Comparison of ENCODE assay signal across 16 cellular contexts in genomic region chr22:45192701-45193187, GRCh38. TPM values are rescaled to one million over a fixed set of nuclear protein-coding genes. Genes with fewer than 3 reads are reported as not detected.
A peak's percentile ranks its signal among the peaks of the same experiment; 100 is the strongest.
DNase-seq lines count a peak whose midpoint lies in the region; ATAC-seq, FAIRE-seq and TF ChIP-seq lines count a peak whose summit lies in the region.
"Had no signal": no experiment of that assay in that cellular context is flagged by ENCODE, and none has a peak within 500 bp of the region (broad histone marks: within the 10 kb centered on the region; RNA-seq: fewer than 3 reads in every experiment).

No MANE protein-coding gene starts in this region.

- no peak for TF ChIP-seq CTCF in GM10248 (IDR thresholded peaks at IDR 0.05; ENCODE audit: control extremely low read depth, extremely low read depth, low read depth, missing control alignments)
- TF ChIP-seq CTCF in IMR-90 (conservative IDR thresholded peaks at IDR 0.05; ENCODE audit: low read depth, low read length): 0 out of 2 replicates have a peak, but pooled peaks have one; percentile 14
- peak; percentile 41 to 51 (median 42) for TF ChIP-seq CTCF in H1 (IDR thresholded peaks at IDR 0.05; ENCODE audit: control extremely low read depth in 1 of 3, insufficient read depth in 1 of 3, low read depth in 1 of 3, low read length in 3 of 3)
- TF ChIP-seq CTCF in osteoblast (IDR thresholded peaks at IDR 0.05; ENCODE audit: extremely low read depth, low read depth, low read length): no peak

- no peak overlapping the region for H2BK5ac ChIP-seq in IMR-90 (ENCODE audit: low read depth, low read length, poor library complexity, severe bottlenecking)
- no peak overlapping the region for H2BK5ac ChIP-seq in H1 (ENCODE audit: low read depth, low read length)

- H2BK20ac ChIP-seq in IMR-90 (ENCODE audit: low read depth, low read length) (no peak overlapping the region), H1 (ENCODE audit: low read length) (no peak overlapping the region)

- no peak overlapping the region for H2AFZ ChIP-seq in IMR-90 (replicated peaks; ENCODE audit: low read length, poor library complexity)
- no peak overlapping the region for H2AFZ ChIP-seq in H1 (ENCODE audit: low read length)
- no peak overlapping the region for H2AFZ ChIP-seq in osteoblast (ENCODE audit: low read length)
- H2AFZ ChIP-seq: PC-9 had no signal

- H2BK120ac ChIP-seq in IMR-90 (ENCODE audit: low read depth, low read length) (no peak overlapping the region), H1 (replicated peaks; ENCODE audit: low read depth, low read length) (no peak overlapping the region)

- H3K18ac ChIP-seq in IMR-90 (ENCODE audit: low read depth, low read length): no peak overlapping the region
- no peak overlapping the region for H3K18ac ChIP-seq in H1 (ENCODE audit: extremely low read depth, low read length)

- H4K8ac ChIP-seq in IMR-90 (ENCODE audit: low read depth in 2 of 2, low read length in 2 of 2): no peak overlapping the region
- no peak overlapping the region for H4K8ac ChIP-seq in H1 (ENCODE audit: extremely low read depth, insufficient read depth, low read length)

- BruUV-seq in IMR-90 (replicated peaks; lab: Mats Ljungman, UMichigan): no TSS peak

- H3K36me3 ChIP-seq in IMR-90 (ENCODE audit: control insufficient read depth, insufficient read depth, low read length): peaks cover 26% of the 10 kb centered on the region
- H3K36me3 ChIP-seq in H1 (ENCODE audit: control insufficient read depth in 2 of 4, insufficient read depth in 4 of 4, low read length in 3 of 4): peaks cover 0 to 3% (median 3%) of the 10 kb centered on the region in 4 experiments; a peak in 3 of 8 replicates
- peaks cover 9% of the 10 kb centered on the region for H3K36me3 ChIP-seq in osteoblast (ENCODE audit: insufficient read depth, low read length)

- in situ Hi-C loops in IMR-90 (cut with MboI; ENCODE audit: low sequenced_read_pairs): no loop called here

- TF ChIP-seq EP300 in H1 (IDR thresholded peaks at IDR 0.05; ENCODE audit: borderline replicate concordance in 1 of 2, low read depth in 2 of 2, low read length in 2 of 2): no peak

- no peak overlapping the region for H3K56ac ChIP-seq in IMR-90 (ENCODE audit: extremely low read depth, insufficient read depth, low read length)
- H3K56ac ChIP-seq in H1 (replicated peaks; ENCODE audit: insufficient read length, low read depth, low read length): no peak overlapping the region

- H3K9me1 ChIP-seq in IMR-90 (ENCODE audit: insufficient read depth, low read length): no peaks in the 10 kb centered on the region

- H3K4me1 ChIP-seq in IMR-90 (ENCODE audit: control insufficient read depth, insufficient read depth, low read length) (peaks cover 3% of the 10 kb centered on the region; the same call in 1 of the 2 replicates), H1 (replicated peaks in 1 of 4; ENCODE audit: control insufficient read depth in 3 of 4, insufficient read depth in 4 of 4, low read length in 3 of 4) (peaks cover 4 to 10% (median 7%) of the 10 kb centered on the region in 4 experiments; a peak in 6 of 7 replicates), osteoblast (ENCODE audit: insufficient read depth, low read length) (no peaks in the 10 kb centered on the region)

- H3K79me2 ChIP-seq in H1 (ENCODE audit: control insufficient read depth in 1 of 2, insufficient read depth in 2 of 2, low read length in 2 of 2): no peaks in the 10 kb centered on the region
- no peaks in the 10 kb centered on the region for H3K79me2 ChIP-seq in osteoblast (ENCODE audit: insufficient read depth, low read length)

- no peaks in the 10 kb centered on the region for H3K9me3 ChIP-seq in IMR-90 (ENCODE audit: control insufficient read depth, insufficient read depth, low read length)
- no peaks in the 10 kb centered on the region for H3K9me3 ChIP-seq in H1 (ENCODE audit: insufficient read depth in 2 of 2, low read depth in 1 of 2, low read length in 1 of 2)
- no peaks in the 10 kb centered on the region for H3K9me3 ChIP-seq in osteoblast (ENCODE audit: low read depth, low read length)
- H3K9me3 ChIP-seq: Caco-2, esophagus muscularis mucosa, neutrophil had no signal

- TF ChIP-seq POLR2A in IMR-90 (IDR thresholded peaks at IDR 0.05; ENCODE audit: low read depth, low read length) (no peak), H1 (IDR thresholded peaks at IDR 0.05; ENCODE audit: control extremely low read depth in 1 of 2, low read depth in 2 of 2, low read length in 2 of 2) (no peak)

- no peak overlapping the region; the same call in 1 of the 2 replicates for H2AK5ac ChIP-seq in IMR-90 (ENCODE audit: low read depth, low read length)
- 0 out of 2 replicates have a peak overlapping the region, but pooled peaks have one; percentile 32 for H2AK5ac ChIP-seq in H1 (ENCODE audit: low read depth, low read length)

- no peak overlapping the region for H3K27ac ChIP-seq in IMR-90 (ENCODE audit: insufficient read depth, low read length)
- H3K27ac ChIP-seq in H1 (ENCODE audit: low read depth, low read length): no peak overlapping the region
- no peak overlapping the region for H3K27ac ChIP-seq in osteoblast (ENCODE audit: low read depth, low read length)
- H3K27ac ChIP-seq: coronary artery, esophagus muscularis mucosa, neutrophil, PC-9 had no signal

- CTCF ChIA-PET in GM10248 (lab: Yijun Ruan, JAX): interaction anchor here (1.8 kb wide), 1 partner anchor 28 kb away, joined by 5 read pairs; no protein-coding TSS in a partner anchor
- CTCF ChIA-PET in IMR-90 (lab: Yijun Ruan, JAX): no interaction called here
- CTCF ChIA-PET in H1 (lab: Charles Lee; ENCODE audit: partially characterized antibody): interaction anchor here (0.6 to 5.0 kb wide), 15 partner anchors 9 to 1292 kb away, joined by 3 to 24 read pairs (median 4); no protein-coding TSS in a partner anchor

- dilution Hi-C loops in IMR-90 (cut with HindIII; ENCODE audit: low sequenced_read_pairs, unreplicated experiment): no loop called here

- no peak overlapping the region for H2BK12ac ChIP-seq in H1 (ENCODE audit: low read depth, low read length)

- H3K79me1 ChIP-seq in IMR-90 (ENCODE audit: low read depth in 1 of 2, low read length in 2 of 2): no peaks in the 10 kb centered on the region
- no peaks in the 10 kb centered on the region for H3K79me1 ChIP-seq in H1 (ENCODE audit: low read depth, low read length)

- 52% methylated on average over 6 of the region's 13 CpGs; no CpG with 5 or more reads in 1 of the 2 experiments for WGBS in IMR-90 (ENCODE audit: extremely low coverage in 2 of 2, insufficient read length in 1 of 2), 2 experiments
- 26% methylated on average over 13 of the region's 13 CpGs; no CpG with 5 or more reads in 1 of the 2 experiments for WGBS in H1 (ENCODE audit: extremely low coverage in 1 of 2, insufficient coverage in 1 of 2, insufficient read length in 1 of 2, insufficient replicate concordance in 2 of 2, low coverage in 1 of 2, low lambda C conversion rate in 2 of 2, missing lambda C conversion rate in 1 of 2), 2 experiments

- ATAC-seq in IMR-90 (ENCODE audit: low read depth): no peak
- no peak for ATAC-seq in GM21367 (IDR thresholded peaks at IDR 0.05; ENCODE audit: unreplicated experiment)
- no peak for ATAC-seq in HG03342 (IDR thresholded peaks at IDR 0.05; ENCODE audit: unreplicated experiment)
- ATAC-seq: stimulated activated naive CD8-positive, alpha-beta T cell treated with anti-CD3 and anti-CD28 coated beads, Interleukin-15, Interleukin-2, amounts not matched to agents 100 U/mL and 50 U/mL, for 24 hours had no signal

- H4K5ac ChIP-seq in IMR-90 (ENCODE audit: low read depth, low read length): no peak overlapping the region
- H4K5ac ChIP-seq in H1 (ENCODE audit: insufficient read length, low read depth, low read length): no peak overlapping the region

- H2BK15ac ChIP-seq in IMR-90 (ENCODE audit: low read depth, low read length) (no peak overlapping the region), H1 (ENCODE audit: low read length) (no peak overlapping the region)

- no peak overlapping the region for H2AK9ac ChIP-seq in IMR-90 (replicated peaks; ENCODE audit: low read depth, low read length, poor library complexity)

- peak; percentile 72 for FAIRE-seq in H1 (lab: Jason Lieb, UNC)

- H3K4me2 ChIP-seq in IMR-90 (ENCODE audit: low read depth, low read length) (no peak overlapping the region), H1 (ENCODE audit: insufficient read depth in 1 of 2, low read depth in 2 of 2, low read length in 2 of 2) (peak overlapping the region in 1 of 2 experiments; percentile 11; a peak in 2 of 4 replicates), osteoblast (ENCODE audit: insufficient read depth, low read length) (no peak overlapping the region)
- H3K4me2 ChIP-seq: PC-9 had no signal

- no peak overlapping the region for H3K23ac ChIP-seq in IMR-90 (ENCODE audit: low read depth, low read length)
- H3K23ac ChIP-seq in H1 (ENCODE audit: insufficient read length): no peak overlapping the region

- POLR2A ChIA-PET in GM10248 (lab: Yijun Ruan, JAX): no interaction called here
- POLR2A ChIA-PET in IMR-90 (lab: Charles Lee; ENCODE audit: unreplicated experiment): no interaction called here
- POLR2A ChIA-PET in H1 (lab: Charles Lee; ENCODE audit: partially characterized antibody): interaction anchor here (0.7 to 1.7 kb wide), 10 partner anchors 9 to 68 kb away, joined by 3 to 7 read pairs (median 3); partner anchors contain the start of gene NUP50

- H3K4ac ChIP-seq in IMR-90 (ENCODE audit: low read depth, low read length) (no peak overlapping the region), H1 (replicated peaks; ENCODE audit: insufficient read length, low read depth, low read length) (no peak overlapping the region)

- H3K14ac ChIP-seq in IMR-90 (replicated peaks; ENCODE audit: low read depth, low read length) (no peak overlapping the region), H1 (ENCODE audit: insufficient read length) (no peak overlapping the region)

- no peak overlapping the region for H3K9ac ChIP-seq in IMR-90 (ENCODE audit: low read depth, low read length)
- H3K9ac ChIP-seq in H1 (replicated peaks in 1 of 4; ENCODE audit: extremely low read depth in 1 of 4, low read depth in 3 of 4, low read length in 3 of 4): no peak overlapping the region

- TF ChIP-seq RAD21 in IMR-90 (IDR thresholded peaks at IDR 0.05; ENCODE audit: low read length) (no peak), H1 (IDR thresholded peaks at IDR 0.05 in 1 of 2, conservative IDR thresholded peaks at IDR 0.05 in 1 of 2; ENCODE audit: low read depth in 2 of 2, low read length in 2 of 2) (peak; percentile 54 to 70)

- H3K23me2 ChIP-seq in H1 (ENCODE audit: low read depth, low read length): no peaks in the 10 kb centered on the region

- no peak overlapping the region for H4K91ac ChIP-seq in IMR-90 (ENCODE audit: insufficient read depth, low read depth, low read length)
- no peak overlapping the region for H4K91ac ChIP-seq in H1 (replicated peaks; ENCODE audit: insufficient read length, low read length)

- H4K20me1 ChIP-seq in IMR-90 (ENCODE audit: insufficient read depth, low read length) (peaks cover 4% of the 10 kb centered on the region; the same call in 1 of the 2 replicates), H1 (replicated peaks in 1 of 2; ENCODE audit: control insufficient read depth in 1 of 2, insufficient read depth in 2 of 2, low read length in 2 of 2) (peaks cover 4 to 5% of the 10 kb centered on the region in 2 experiments), osteoblast (ENCODE audit: insufficient read depth, low read length) (peaks cover 2% of the 10 kb centered on the region)

- H3K27me3 ChIP-seq in IMR-90 (ENCODE audit: control insufficient read depth, insufficient read depth, low read length): no peaks in the 10 kb centered on the region
- H3K27me3 ChIP-seq in H1 (replicated peaks in 1 of 4; ENCODE audit: control insufficient read depth in 3 of 4, extremely low read depth in 1 of 4, insufficient read depth in 3 of 4, low read length in 3 of 4): no peaks in the 10 kb centered on the region
- no peaks in the 10 kb centered on the region for H3K27me3 ChIP-seq in osteoblast (ENCODE audit: insufficient read depth, low read length)
- H3K27me3 ChIP-seq: esophagus muscularis mucosa, neutrophil had no signal

- DNase-seq in GM10248 (ENCODE audit: extremely low spot score) (peak; percentile 19), IMR-90 (no peak), H1 (ENCODE audit: low read depth in 1 of 2, low spot score in 2 of 2) (peak in 1 of 2 experiments; percentile 62), osteoblast (ENCODE audit: insufficient read length, low spot score, missing footprints) (peak; percentile 74), NCI-H526 (lab: John Stamatoyannopoulos, UW) (no peak)
- DNase-seq: activated CD4-positive, CD25-positive, alpha-beta regulatory T cell treated with anti-CD3 and anti-CD28 coated beads, Interleukin-2, amount 50 U/mL, for 72 hours; NCI-H1092; NCI-H2171 treated with DMSO at 0.1 percent for 48 hours; stimulated activated naive CD8-positive, alpha-beta T cell treated with anti-CD3 and anti-CD28 coated beads, Interleukin-15, Interleukin-2, amounts not matched to agents 100 U/mL and 50 U/mL, for 24 hours had no signal

- intact Hi-C loops in IMR-90 (cut with micrococcal nuclease): no loop called here

- H3K4me3 ChIP-seq in IMR-90 (ENCODE audit: insufficient read depth, low read depth, low read length): no peak overlapping the region
- no peak overlapping the region for H3K4me3 ChIP-seq in H1 (ENCODE audit: extremely low read depth in 1 of 4, insufficient read depth in 2 of 4, low read depth in 3 of 4, low read length in 4 of 4)
- no peak overlapping the region for H3K4me3 ChIP-seq in osteoblast (ENCODE audit: insufficient read depth, low read length)
- H3K4me3 ChIP-seq: coronary artery, esophagus muscularis mucosa, PC-9 had no signal

RNA-seq across cellular contexts. Expression of gene NUP50, which starts 29.0 kb away (rescaled TPM):
- total RNA-seq in IMR-90 (2012; rRNA removed): 61.1 and 65.4 TPM in 2 replicates
- polyA plus RNA-seq in IMR-90 (2012; rRNA removed): 10.3 and 12.8 TPM in 2 replicates
- polyA plus RNA-seq in IMR-90 (2012; cell fraction: cytosol; rRNA removed): 6.0 and 7.5 TPM in 2 replicates
- polyA plus RNA-seq in IMR-90 (2012; cell fraction: nucleus; rRNA removed; ENCODE audit: low replicate concordance): 5.9 and 17.2 TPM in 2 replicates
- total RNA-seq in H1 (2021; fragmentation: NEBNext Ultra II Directional; extraction: Animal tissue kit (Norgen Biotek cat#: 25700)): 112 and 118 TPM in 2 replicates
- polyA plus RNA-seq in H1 (2011; rRNA removed): 16.4 and 20.0 TPM in 2 replicates
- 21.3 TPM for polyA plus RNA-seq in H1 (2011; cell fraction: cytosol; rRNA removed)
- polyA plus RNA-seq in H1 (2011; cell fraction: nucleus; rRNA removed): 56.5 TPM
- polyA plus RNA-seq in H1 (2012, experiment 1 of 2): 45.2 to 74.0 TPM (median 59.8 TPM) in 4 replicates
- 3.5 TPM for polyA plus RNA-seq in H1 (2012, experiment 2 of 2)
- polyA plus RNA-seq in H1 (2013, experiment 1 of 2): 49.7 TPM
- 48.2 TPM for polyA plus RNA-seq in H1 (2013, experiment 2 of 2)
- 108 and 121 TPM in 2 replicates for polyA minus RNA-seq in H1 (2011; rRNA and poly(A)+ RNA removed)
- 35.6 TPM for polyA minus RNA-seq in H1 (2011; cell fraction: cytosol; rRNA and poly(A)+ RNA removed)
- 45.5 TPM for polyA minus RNA-seq in H1 (2011; cell fraction: nucleus; rRNA and poly(A)+ RNA removed)
- total RNA-seq in osteoblast: 34.8 and 54.3 TPM in 2 replicates

RNA-seq across cellular contexts. Expression of gene KIAA0930, which starts 48.0 kb away (rescaled TPM):
- total RNA-seq in IMR-90 (2012; rRNA removed): 21.7 and 25.3 TPM in 2 replicates
- 34.1 and 38.1 TPM in 2 replicates for polyA plus RNA-seq in IMR-90 (2012; rRNA removed)
- 45.7 and 62.0 TPM in 2 replicates for polyA plus RNA-seq in IMR-90 (2012; cell fraction: cytosol; rRNA removed)
- 134 and 167 TPM in 2 replicates for polyA plus RNA-seq in IMR-90 (2012; cell fraction: nucleus; rRNA removed; ENCODE audit: low replicate concordance)
- 61.9 and 65.3 TPM in 2 replicates for total RNA-seq in H1 (2021; fragmentation: NEBNext Ultra II Directional; extraction: Animal tissue kit (Norgen Biotek cat#: 25700))
- polyA plus RNA-seq in H1 (2011; rRNA removed): 66.1 and 95.4 TPM in 2 replicates
- polyA plus RNA-seq in H1 (2011; cell fraction: cytosol; rRNA removed): 66.9 TPM
- polyA plus RNA-seq in H1 (2011; cell fraction: nucleus; rRNA removed): 77.9 TPM
- 37.4 to 53.7 TPM (median 45.5 TPM) in 4 replicates for polyA plus RNA-seq in H1 (2012, experiment 1 of 2)
- polyA plus RNA-seq in H1 (2012, experiment 2 of 2): 32.4 TPM
- polyA plus RNA-seq in H1 (2013, experiment 1 of 2): 50.5 TPM
- polyA plus RNA-seq in H1 (2013, experiment 2 of 2): 53.3 TPM
- 25.2 and 28.4 TPM in 2 replicates for polyA minus RNA-seq in H1 (2011; rRNA and poly(A)+ RNA removed)
- 27.8 TPM for polyA minus RNA-seq in H1 (2011; cell fraction: cytosol; rRNA and poly(A)+ RNA removed)
- polyA minus RNA-seq in H1 (2011; cell fraction: nucleus; rRNA and poly(A)+ RNA removed): 14.2 TPM
- 31.8 and 43.4 TPM in 2 replicates for total RNA-seq in osteoblast

Comparison
In these comparisons a context has a peak if more than half of its experiments do, and no peak if none do; other contexts are left out.
1. DNase-seq: peak in GM10248 (single experiment) and osteoblast (single experiment); none in IMR-90 (single experiment) and NCI-H526 (0 of 2).
2. CTCF ChIP-seq: peak in IMR-90 (single experiment) and H1 (3 of 3); none in GM10248 (single experiment) and osteoblast (single experiment).